ENCODE assay signal across 18 cellular contexts in the genomic region with DNA sequence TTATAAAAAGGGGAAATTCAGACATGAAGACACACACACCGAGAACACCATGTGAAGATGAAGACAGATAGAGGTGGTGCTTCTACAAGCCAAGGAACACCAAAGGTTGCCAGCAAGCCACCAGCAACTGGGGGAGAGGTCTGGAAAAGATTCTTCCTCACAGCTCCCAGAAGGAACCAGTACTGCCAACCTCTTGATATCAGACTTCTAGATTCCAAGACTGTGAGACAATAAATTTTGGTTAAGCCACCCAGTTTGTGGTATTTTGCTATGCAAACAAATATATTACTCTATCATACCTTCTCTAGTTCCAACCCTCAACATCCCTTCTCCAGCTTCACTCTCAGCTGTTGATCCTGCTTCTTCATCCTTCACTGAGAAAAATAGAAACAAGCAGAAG.
"Had no signal": no experiment of that assay in that cellular context is flagged by ENCODE, and none has a peak within 500 bp of the region (broad histone marks: within the 10 kb centered on the region; RNA-seq: fewer than 3 reads in every experiment).

No MANE protein-coding gene starts in this region.

- DNase-seq: activated CD4-positive, alpha-beta T cell treated with anti-CD3 and anti-CD28 coated beads for 36 hours; activated CD8-positive, alpha-beta T cell treated with anti-CD3 and anti-CD28 coated beads for 36 hours; activated naive CD4-positive, alpha-beta T cell treated with anti-CD3 and anti-CD28 coated beads for 36 hours; activated T-cell treated with anti-CD3 and anti-CD28 coated beads, Interleukin-2, amount 50 U/mL, for 24 hours; aorta; effector CD4-positive, alpha-beta T cell; hypothalamus; islet precursor cell; left colon; lower lobe of right lung; right lobe of liver; stimulated activated CD4-positive, alpha-beta T cell treated with anti-CD3 and anti-CD28 coated beads, Interleukin-4, amount 100 ng/mL, for 24 hours; stomach; trophoblast cell had no signal

- H3K27me3 Mint-ChIP-seq: activated CD4-positive, alpha-beta T cell treated with anti-CD3 and anti-CD28 coated beads for 36 hours had no signal

- H3K27ac Mint-ChIP-seq: activated CD4-positive, alpha-beta T cell treated with anti-CD3 and anti-CD28 coated beads for 36 hours; activated CD8-positive, alpha-beta T cell treated with anti-CD3 and anti-CD28 coated beads for 36 hours; activated naive CD4-positive, alpha-beta T cell treated with anti-CD3 and anti-CD28 coated beads for 36 hours; activated T-cell treated with anti-CD3 and anti-CD28 coated beads, Interleukin-2, amount 50 U/mL, for 24 hours; natural killer cell treated with Interleukin-12 subunit alpha and Interleukin-12 subunit beta and Interleukin-15 and Interleukin-18, amount 100 ng/mL, for 72 hours; stimulated activated effector memory CD8-positive, alpha-beta T cell treated with anti-CD3 and anti-CD28 coated beads, Interleukin-12 subunit alpha, Interleukin-12 subunit beta, amount 100 ng/mL, for 72 hours; T-helper 2 cell treated with Interferon-gamma antibody and Interleukin-4, amounts not matched to agents 5 μg/mL and 100 μg/mL, for 36 hours had no signal

- H3K4me3 Mint-ChIP-seq: activated CD4-positive, alpha-beta T cell treated with anti-CD3 and anti-CD28 coated beads for 36 hours; activated CD8-positive, alpha-beta T cell treated with anti-CD3 and anti-CD28 coated beads for 36 hours; activated naive CD4-positive, alpha-beta T cell treated with anti-CD3 and anti-CD28 coated beads for 36 hours; activated T-cell treated with anti-CD3 and anti-CD28 coated beads, Interleukin-2, amount 50 U/mL, for 24 hours; natural killer cell treated with Interleukin-12 subunit alpha and Interleukin-12 subunit beta and Interleukin-15 and Interleukin-18, amount 100 ng/mL, for 72 hours; stimulated activated effector memory CD8-positive, alpha-beta T cell treated with anti-CD3 and anti-CD28 coated beads, Interleukin-12 subunit alpha, Interleukin-12 subunit beta, amount 100 ng/mL, for 72 hours; T-helper 2 cell treated with Interferon-gamma antibody and Interleukin-4, amounts not matched to agents 5 μg/mL and 100 μg/mL, for 36 hours had no signal

- H3K4me1 Mint-ChIP-seq: activated CD4-positive, alpha-beta T cell treated with anti-CD3 and anti-CD28 coated beads for 36 hours; stimulated activated effector memory CD8-positive, alpha-beta T cell treated with anti-CD3 and anti-CD28 coated beads, Interleukin-12 subunit alpha, Interleukin-12 subunit beta, amount 100 ng/mL, for 72 hours had no signal

- H3K9me3 Mint-ChIP-seq: activated CD8-positive, alpha-beta T cell treated with anti-CD3 and anti-CD28 coated beads for 36 hours; activated naive CD4-positive, alpha-beta T cell treated with anti-CD3 and anti-CD28 coated beads for 36 hours; activated T-cell treated with anti-CD3 and anti-CD28 coated beads, Interleukin-2, amount 50 U/mL, for 24 hours; stimulated activated effector memory CD8-positive, alpha-beta T cell treated with anti-CD3 and anti-CD28 coated beads, Interleukin-12 subunit alpha, Interleukin-12 subunit beta, amount 100 ng/mL, for 72 hours; T-helper 2 cell treated with Interferon-gamma antibody and Interleukin-4, amounts not matched to agents 5 μg/mL and 100 μg/mL, for 36 hours had no signal

- H3K36me3 Mint-ChIP-seq: natural killer cell treated with Interleukin-12 subunit alpha and Interleukin-12 subunit beta and Interleukin-15 and Interleukin-18, amount 100 ng/mL, for 72 hours; stimulated activated effector memory CD8-positive, alpha-beta T cell treated with anti-CD3 and anti-CD28 coated beads, Interleukin-12 subunit alpha, Interleukin-12 subunit beta, amount 100 ng/mL, for 72 hours had no signal

- FAIRE-seq: TTC549 had no signal
